In the genomic region with DNA sequence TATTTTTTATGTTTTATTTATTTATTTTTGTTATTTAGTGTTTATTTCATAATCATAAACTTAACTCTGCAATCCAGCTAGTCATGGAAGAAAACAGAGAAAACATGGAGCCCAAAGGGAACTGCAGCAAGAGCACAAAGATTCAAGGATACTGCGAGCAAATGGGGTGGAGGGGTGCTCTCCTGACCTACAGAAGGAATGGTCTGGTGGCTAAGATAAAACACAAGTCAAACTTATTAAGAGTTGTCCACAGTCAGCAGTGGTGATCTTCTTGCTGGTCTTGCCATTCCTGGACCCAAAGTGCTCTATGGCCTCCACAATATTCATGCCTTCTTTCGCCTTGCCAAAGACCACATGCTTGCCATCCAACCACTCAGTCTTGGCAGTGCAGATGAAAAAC, we compare ENCODE assay signal across 17 cellular contexts. TPM values are rescaled to one million over a fixed set of nuclear protein-coding genes. Genes with fewer than 3 reads are reported as not detected.
DNase-seq lines count a peak whose midpoint lies in the region; ATAC-seq and TF ChIP-seq lines count a peak whose summit lies in the region.
"Had no signal": no experiment of that assay in that cellular context is flagged by ENCODE, and none has a peak within 500 bp of the region (broad histone marks: within the 10 kb centered on the region; RNA-seq: fewer than 3 reads in every experiment).

No MANE protein-coding gene starts in this region.

- no peak overlapping the region for H3K9ac ChIP-seq in BLaER1

- H3K4me1 ChIP-seq in BLaER1 (peaks cover 73% of the 10 kb centered on the region), psoas muscle (peaks cover 62% of the 10 kb centered on the region)
- peaks cover 40% of the 10 kb centered on the region for H3K4me1 ChIP-seq in CD8-positive, alpha-beta T cell (ENCODE audit: insufficient read depth, low read length)
- H3K4me1 ChIP-seq: SJCRH30 had no signal

- intact Hi-C loops in CD8-positive, alpha-beta T cell (cut with DNase I, micrococcal nuclease) = no loop called here
- intact Hi-C loops in activated B cell treated with CpG ODN at 0.5 μM for 24 hours (cut with micrococcal nuclease) (no loop called here), psoas muscle (cut with DNase I) (no loop called here)

- H3K27ac Mint-ChIP-seq in CD8-positive, alpha-beta T cell = peak overlapping the region; percentile 6
- H3K27ac Mint-ChIP-seq in activated B cell treated with CpG ODN at 0.5 μM for 24 hours = peak overlapping the region; percentile 24

- peak overlapping the region; percentile 91; the same call in 1 of the 2 replicates for H3K4me2 ChIP-seq in BLaER1
- H3K4me2 ChIP-seq: PC-9 had no signal

- POLR2A ChIA-PET in CD8-positive, alpha-beta T cell (lab: Charles Lee) = no interaction called here
- POLR2A ChIA-PET in activated B cell treated with CpG ODN at 0.5 μM for 24 hours (lab: Charles Lee) = interaction anchor here (1.0 to 4.2 kb wide), 2 partner anchors 26 to 37 kb away, joined by 3 to 75 read pairs; partner anchors contain the start of gene STIM1

- H3K4me1 Mint-ChIP-seq in CD8-positive, alpha-beta T cell (ENCODE audit: low read depth) = peaks cover 80% of the 10 kb centered on the region
- H3K4me1 Mint-ChIP-seq in activated B cell treated with CpG ODN at 0.5 μM for 24 hours = peaks cover 89% of the 10 kb centered on the region

- no peak for ATAC-seq in CD8-positive, alpha-beta T cell
- ATAC-seq in activated B cell treated with CpG ODN at 0.5 μM for 24 hours (ENCODE audit: low read depth) (no peak), psoas muscle (no peak), GM19467 (IDR thresholded peaks at IDR 0.05; ENCODE audit: unreplicated experiment) (no peak)
- ATAC-seq: Right ventricle myocardium inferior, SK-N-SH treated with all-trans-retinoic acid at 6 μM for 48 hours had no signal

- H3K9me3 Mint-ChIP-seq in CD8-positive, alpha-beta T cell = no peaks in the 10 kb centered on the region
- no peaks in the 10 kb centered on the region for H3K9me3 Mint-ChIP-seq in activated B cell treated with CpG ODN at 0.5 μM for 24 hours
- H3K9me3 Mint-ChIP-seq: IgD-negative memory B cell had no signal

- WGBS in psoas muscle, 3 donors = 68 to 83% (median 74%) methylated on average over 2 of the region's 2 CpGs

- DNase-seq in CD8-positive, alpha-beta T cell = no peak
- no peak for DNase-seq in activated B cell treated with CpG ODN at 0.5 μM for 24 hours
- DNase-seq in psoas muscle = no peak
- DNase-seq in middle frontal gyrus (ENCODE audit: extremely low spot score, low spot score) = no peak
- no peak for DNase-seq in T1000 (lab: John Stamatoyannopoulos, UW)
- DNase-seq: C1 segment of cervical spinal cord, NCI-H1105 treated with DMSO at 0.1 percent for 48 hours, NCI-H1930, NCI-H2107, NCI-H524 treated with DMSO at 0.1 percent for 48 hours, PC-9, SJCRH30 had no signal

- H4K20me1 ChIP-seq in BLaER1 = peaks cover 75% of the 10 kb centered on the region

- H3K27me3 Mint-ChIP-seq in CD8-positive, alpha-beta T cell (ENCODE audit: low read depth) = no peaks in the 10 kb centered on the region
- H3K27me3 Mint-ChIP-seq in activated B cell treated with CpG ODN at 0.5 μM for 24 hours = no peaks in the 10 kb centered on the region
- H3K27me3 Mint-ChIP-seq: IgD-negative memory B cell had no signal

- H3K4me3 Mint-ChIP-seq in CD8-positive, alpha-beta T cell = no peak overlapping the region
- no peak overlapping the region for H3K4me3 Mint-ChIP-seq in activated B cell treated with CpG ODN at 0.5 μM for 24 hours

- no peak overlapping the region for H3K27ac ChIP-seq in BLaER1
- H3K27ac ChIP-seq in CD8-positive, alpha-beta T cell (ENCODE audit: low read depth, low read length) = no peak overlapping the region
- H3K27ac ChIP-seq in psoas muscle = peak overlapping the region; percentile 77
- H3K27ac ChIP-seq: PC-9, SJCRH30 had no signal

- H3K9me3 ChIP-seq in BLaER1 (no peaks in the 10 kb centered on the region), psoas muscle (no peaks in the 10 kb centered on the region)
- H3K9me3 ChIP-seq in CD8-positive, alpha-beta T cell (ENCODE audit: low read length) = no peaks in the 10 kb centered on the region
- H3K9me3 ChIP-seq: SJCRH30 had no signal

- CTCF ChIA-PET in CD8-positive, alpha-beta T cell (lab: Charles Lee) = interaction anchor here (0.7 kb wide), 1 partner anchor 43 kb away, joined by 3 read pairs; no protein-coding TSS in a partner anchor
- CTCF ChIA-PET in activated B cell treated with CpG ODN at 0.5 μM for 24 hours (lab: Charles Lee) = interaction anchor here (1.0 kb wide), 1 partner anchor 37 kb away, joined by 3 read pairs; the partner anchor contains the start of gene STIM1

- H3K27me3 ChIP-seq in BLaER1 = no peaks in the 10 kb centered on the region
- H3K27me3 ChIP-seq in CD8-positive, alpha-beta T cell (ENCODE audit: insufficient read depth, low read length) = no peaks in the 10 kb centered on the region
- H3K27me3 ChIP-seq in psoas muscle (ENCODE audit: insufficient read depth in 3 of 3, low read length in 2 of 3) = no peaks in the 10 kb centered on the region
- H3K27me3 ChIP-seq: SJCRH30 had no signal

- H3K36me3 ChIP-seq in BLaER1 (no peaks in the 10 kb centered on the region), psoas muscle (ENCODE audit: insufficient read depth in 1 of 2, low read depth in 1 of 2) (no peaks in the 10 kb centered on the region)
- no peaks in the 10 kb centered on the region for H3K36me3 ChIP-seq in CD8-positive, alpha-beta T cell (ENCODE audit: insufficient read depth, low read length)
- H3K36me3 ChIP-seq: SJCRH30 had no signal

- peaks cover 16% of the 10 kb centered on the region for H3K36me3 Mint-ChIP-seq in CD8-positive, alpha-beta T cell
- peaks cover 2% of the 10 kb centered on the region for H3K36me3 Mint-ChIP-seq in activated B cell treated with CpG ODN at 0.5 μM for 24 hours (ENCODE audit: low read depth)
- H3K36me3 Mint-ChIP-seq: IgD-negative memory B cell had no signal

- H3K4me3 ChIP-seq in BLaER1 = no peak overlapping the region
- H3K4me3 ChIP-seq in CD8-positive, alpha-beta T cell (ENCODE audit: low read depth, low read length) = no peak overlapping the region
- H3K4me3 ChIP-seq in psoas muscle = no peak overlapping the region
- H3K4me3 ChIP-seq: PC-9, SJCRH30 had no signal

- TF ChIP-seq CTCF in CD8-positive, alpha-beta T cell (IDR thresholded peaks at IDR 0.05) = no peak
- no peak for TF ChIP-seq CTCF in activated B cell treated with CpG ODN at 0.5 μM for 24 hours (IDR thresholded peaks at IDR 0.05)
- TF ChIP-seq CTCF in psoas muscle (IDR thresholded peaks at IDR 0.05) = no peak

RNA-seq across cellular contexts. Expression of gene STIM1, which starts 36.7 kb away (rescaled TPM):
- total RNA-seq in CD8-positive, alpha-beta T cell = 10 to 100 TPM; 72.5 to 84.3 TPM
- total RNA-seq in activated B cell treated with CpG ODN at 0.5 μM for 24 hours (37.3 and 38.4 TPM in 2 replicates), psoas muscle (100 to 1,000 TPM in 3 of 4 donors, 10 to 100 TPM in 1; 97.5 to 147 (median 112) TPM)
- 100 to 1,000 TPM in 1 of 3 donors, 10 to 100 TPM in 2; 52.1 to 133 (median 66.4) TPM for polyA plus RNA-seq in psoas muscle

RNA-seq across cellular contexts. Expression of gene RHOG, which starts 51.4 kb away (rescaled TPM):
- total RNA-seq in CD8-positive, alpha-beta T cell = 100 to 1,000 TPM; 125 to 127 TPM
- total RNA-seq in activated B cell treated with CpG ODN at 0.5 μM for 24 hours (163 and 176 TPM in 2 replicates), psoas muscle (10 to 100 TPM; 22.4 to 40.9 (median 37.6) TPM)
- polyA plus RNA-seq in psoas muscle = 10 to 100 TPM; 44.5 to 80.1 (median 51.3) TPM
